Comparison of ENCODE assay signal across 22 cellular contexts in genomic region chr9:88925471-88925870, GRCh38.
"Had no signal": no experiment of that assay in that cellular context is flagged by ENCODE, and none has a peak within 500 bp of the region (broad histone marks: within the 10 kb centered on the region; RNA-seq: fewer than 3 reads in every experiment).

No MANE protein-coding gene starts in this region.

- H3K27ac ChIP-seq: colonic mucosa, dorsolateral prefrontal cortex, foreskin keratinocyte, heart right ventricle, right atrium auricular region, suprapubic skin, tibial artery, upper lobe of right lung had no signal

- H3K4me3 ChIP-seq: colonic mucosa, dorsolateral prefrontal cortex, heart right ventricle, right atrium auricular region, suprapubic skin, tibial artery, upper lobe of right lung had no signal

- H3K9me3 ChIP-seq: colonic mucosa, right atrium auricular region, suprapubic skin, tibial artery, upper lobe of right lung had no signal

- H3K4me1 ChIP-seq: colonic mucosa, foreskin keratinocyte, right atrium auricular region had no signal

- DNase-seq: activated CD4-positive, alpha-beta T cell treated with anti-CD3 and anti-CD28 coated beads for 1 hour; activated CD8-positive, alpha-beta memory T cell treated with anti-CD3 and anti-CD28 coated beads, Interleukin-2, amount 10 ng/mL, durations not matched to agents 7 days and 5 days; activated CD8-positive, alpha-beta T cell treated with anti-CD3 and anti-CD28 coated beads, Interleukin-2, amount 10 ng/mL, durations not matched to agents 7 days and 5 days; activated naive CD8-positive, alpha-beta T cell treated with anti-CD3 and anti-CD28 coated beads, Interleukin-2, amount 50 U/mL, for 24 hours; activated T-cell treated with anti-CD3 and anti-CD28 coated beads, Interleukin-2, amount 50 U/mL, for 48 hours; amygdala; colonic mucosa; dorsolateral prefrontal cortex; effector memory CD8-positive, alpha-beta T cell; erythroblast; foreskin keratinocyte; heart right ventricle; midbrain; naive thymus-derived CD4-positive, alpha-beta T cell; nucleus accumbens; stimulated activated CD4-positive, alpha-beta T cell treated with anti-CD3 and anti-CD28 coated beads, Interleukin-15, amount 100 ng/mL, for 24 hours; stimulated activated CD4-positive, alpha-beta T cell treated with anti-CD3 and anti-CD28 coated beads, Interleukin-2, amount 100 ng/mL, for 24 hours; stimulated activated naive CD4-positive, alpha-beta T cell; tibial artery; upper lobe of right lung had no signal

- H3K27me3 ChIP-seq: colonic mucosa, dorsolateral prefrontal cortex, heart right ventricle, right atrium auricular region, suprapubic skin, tibial artery, upper lobe of right lung had no signal

- H3K36me3 ChIP-seq: colonic mucosa, heart right ventricle, right atrium auricular region, suprapubic skin, tibial artery, upper lobe of right lung had no signal
